In the genomic region with DNA sequence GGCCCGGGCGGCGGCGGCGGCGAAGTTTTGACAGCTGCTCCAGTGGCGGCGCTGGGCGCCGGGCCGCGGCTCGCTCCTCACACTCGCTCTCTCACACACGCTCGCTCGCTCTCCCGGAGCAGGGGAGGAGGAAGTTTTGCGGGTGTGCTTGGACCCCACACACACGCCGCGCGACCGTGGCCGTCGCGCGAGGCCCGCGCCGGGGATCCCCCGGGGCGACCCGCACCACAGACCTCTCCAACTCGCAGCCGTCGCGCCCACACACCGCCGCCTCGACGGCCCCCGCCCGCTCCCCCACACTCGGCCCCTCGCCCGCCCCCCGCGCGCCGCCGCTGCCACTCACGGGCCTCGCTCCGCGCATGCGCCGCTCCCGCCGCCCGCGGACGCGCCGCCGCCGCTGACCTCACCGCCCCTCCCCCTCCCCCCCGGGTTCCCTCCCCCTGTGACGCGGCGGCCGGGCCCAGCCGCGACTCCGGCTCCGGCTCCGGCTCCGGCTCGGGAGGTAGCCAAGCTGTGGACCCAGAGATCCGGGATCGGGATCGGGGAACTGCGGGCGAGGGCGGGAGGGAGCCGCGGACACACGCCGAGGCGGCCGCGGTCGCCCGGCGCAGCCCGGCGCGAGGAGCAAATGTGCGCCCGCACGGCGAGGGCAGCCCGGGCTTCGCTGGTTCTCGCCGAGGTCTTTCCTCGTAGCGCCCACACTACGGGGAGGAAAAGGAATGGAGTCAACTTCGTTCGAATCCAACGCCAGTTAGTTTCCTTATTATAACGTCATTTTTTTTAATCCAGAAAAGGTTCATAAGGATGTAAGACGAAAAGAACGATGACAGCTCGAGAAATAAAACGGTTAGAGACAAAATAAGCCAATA, we compare ENCODE assay signal across 8 cellular contexts. TPM values are rescaled to one million over a fixed set of nuclear protein-coding genes. Genes with fewer than 3 reads are reported as not detected.
DNase-seq lines count a peak whose midpoint lies in the region; ATAC-seq and TF ChIP-seq lines count a peak whose summit lies in the region.

No MANE protein-coding gene starts in this region.

- H3K36me3 ChIP-seq in ectodermal cell (ENCODE audit: control insufficient read depth, insufficient read depth, low read length) (no peaks in the 10 kb centered on the region), lower lobe of right lung (no peaks in the 10 kb centered on the region)

- intact Hi-C loops in activated CD8-positive, alpha-beta T cell treated with anti-CD3 and anti-CD28 coated beads for 36 hours (cut with micrococcal nuclease) = no loop called here
- intact Hi-C loops in lower lobe of right lung (cut with DNase I) = no loop called here

- peaks cover 23% of the 10 kb centered on the region for H3K4me1 Mint-ChIP-seq in activated CD8-positive, alpha-beta T cell treated with anti-CD3 and anti-CD28 coated beads for 36 hours (ENCODE audit: low read depth)

- POLR2A ChIA-PET in activated CD8-positive, alpha-beta T cell treated with anti-CD3 and anti-CD28 coated beads for 36 hours (lab: Charles Lee) = interaction anchor here (0.6 kb wide), 1 partner anchor 125 kb away, joined by 3 read pairs; no protein-coding TSS in a partner anchor

- peak overlapping the region; percentile 58 for H3K4me3 ChIP-seq in ectodermal cell (ENCODE audit: insufficient read depth, low read depth, low read length)
- peak overlapping the region; percentile 60 for H3K4me3 ChIP-seq in lower lobe of right lung

- 0% methylated on average over 101 to 110 of the region's 118 CpGs for WGBS in ectodermal cell, 2 experiments

- no peaks in the 10 kb centered on the region for H3K9me3 Mint-ChIP-seq in activated CD8-positive, alpha-beta T cell treated with anti-CD3 and anti-CD28 coated beads for 36 hours

- no peak for TF ChIP-seq CTCF in C4-2B (conservative IDR thresholded peaks at IDR 0.05)
- no peak for TF ChIP-seq CTCF in activated CD8-positive, alpha-beta T cell treated with anti-CD3 and anti-CD28 coated beads for 36 hours (IDR thresholded peaks at IDR 0.05)
- no peak for TF ChIP-seq CTCF in lower lobe of right lung (IDR thresholded peaks at IDR 0.05)

- H3K36me3 Mint-ChIP-seq in activated CD8-positive, alpha-beta T cell treated with anti-CD3 and anti-CD28 coated beads for 36 hours (ENCODE audit: low read depth) = no peaks in the 10 kb centered on the region

- H3K9me3 ChIP-seq in ectodermal cell (ENCODE audit: control insufficient read depth, low read length) = no peaks in the 10 kb centered on the region
- no peaks in the 10 kb centered on the region for H3K9me3 ChIP-seq in lower lobe of right lung

- CTCF ChIA-PET in activated CD8-positive, alpha-beta T cell treated with anti-CD3 and anti-CD28 coated beads for 36 hours (lab: Charles Lee) = no interaction called here

- H3K27ac ChIP-seq in C4-2B (peak overlapping the region; percentile 88), ectodermal cell (ENCODE audit: insufficient read depth, low read depth, low read length, poor library complexity, severe bottlenecking) (peak overlapping the region; percentile 85), lower lobe of right lung (peak overlapping the region; percentile 93)

- peak; percentile 44 for ATAC-seq in GM19351 (IDR thresholded peaks at IDR 0.05; ENCODE audit: unreplicated experiment)
- ATAC-seq in HG03520 (IDR thresholded peaks at IDR 0.05; ENCODE audit: unreplicated experiment) = peak; percentile 45
- ATAC-seq in activated CD8-positive, alpha-beta T cell treated with anti-CD3 and anti-CD28 coated beads for 36 hours = peak; percentile 74
- peak; percentile 90 to 97 for ATAC-seq in lower lobe of right lung

- peak overlapping the region; percentile 74 for H3K4me3 Mint-ChIP-seq in activated CD8-positive, alpha-beta T cell treated with anti-CD3 and anti-CD28 coated beads for 36 hours

- peaks cover 7% of the 10 kb centered on the region for H3K27me3 ChIP-seq in ectodermal cell (ENCODE audit: control insufficient read depth, insufficient read depth, low read length, poor library complexity, severe bottlenecking)
- no peaks in the 10 kb centered on the region for H3K27me3 ChIP-seq in lower lobe of right lung (ENCODE audit: low read depth)

- H3K4me1 ChIP-seq in ectodermal cell (ENCODE audit: control insufficient read depth, insufficient read depth, low read length) = no peaks in the 10 kb centered on the region
- peaks cover 31% of the 10 kb centered on the region for H3K4me1 ChIP-seq in lower lobe of right lung

- H3K27me3 Mint-ChIP-seq in activated CD8-positive, alpha-beta T cell treated with anti-CD3 and anti-CD28 coated beads for 36 hours = no peaks in the 10 kb centered on the region

- peak; percentile 94 for DNase-seq in NCI-H82 (lab: John Stamatoyannopoulos, UW)
- DNase-seq in activated CD8-positive, alpha-beta T cell treated with anti-CD3 and anti-CD28 coated beads for 36 hours = peak; percentile 84
- DNase-seq in lower lobe of right lung = peak; percentile 94
- DNase-seq in stimulated activated CD4-positive, alpha-beta T cell treated with anti-CD3 and anti-CD28 coated beads, TNF-alpha, amount 100 ng/mL, for 1 hour (ENCODE audit: low read depth in 3 of 3, low spot score in 1 of 3) = peak; percentile 71 to 87 (median 87)

- H3K27ac Mint-ChIP-seq in activated CD8-positive, alpha-beta T cell treated with anti-CD3 and anti-CD28 coated beads for 36 hours = peak overlapping the region; percentile 89

RNA-seq across cellular contexts. Expression of gene KMT2C, which starts 0.7 kb away (rescaled TPM):
- 10 to 100 TPM; 48.5 to 52.8 TPM for total RNA-seq in activated CD8-positive, alpha-beta T cell treated with anti-CD3 and anti-CD28 coated beads for 36 hours
- polyA plus RNA-seq in ectodermal cell (2013, experiment 1 of 4) = 13.7 TPM
- polyA plus RNA-seq in ectodermal cell (2013, experiment 2 of 4) = 15.9 TPM
- 11.5 TPM for polyA plus RNA-seq in ectodermal cell (2013, experiment 3 of 4)
- polyA plus RNA-seq in ectodermal cell (2013, experiment 4 of 4) = 17.1 TPM
- total RNA-seq in lower lobe of right lung = 101 TPM

Comparison
In these comparisons a context has a peak if more than half of its experiments do, and no peak if none do; other contexts are left out.
1. Peak in every context shown above with its lines: DNase-seq, ATAC-seq, H3K4me3 ChIP-seq and H3K27ac ChIP-seq.